ENCODE assay signal across 13 cellular contexts in the genomic region with DNA sequence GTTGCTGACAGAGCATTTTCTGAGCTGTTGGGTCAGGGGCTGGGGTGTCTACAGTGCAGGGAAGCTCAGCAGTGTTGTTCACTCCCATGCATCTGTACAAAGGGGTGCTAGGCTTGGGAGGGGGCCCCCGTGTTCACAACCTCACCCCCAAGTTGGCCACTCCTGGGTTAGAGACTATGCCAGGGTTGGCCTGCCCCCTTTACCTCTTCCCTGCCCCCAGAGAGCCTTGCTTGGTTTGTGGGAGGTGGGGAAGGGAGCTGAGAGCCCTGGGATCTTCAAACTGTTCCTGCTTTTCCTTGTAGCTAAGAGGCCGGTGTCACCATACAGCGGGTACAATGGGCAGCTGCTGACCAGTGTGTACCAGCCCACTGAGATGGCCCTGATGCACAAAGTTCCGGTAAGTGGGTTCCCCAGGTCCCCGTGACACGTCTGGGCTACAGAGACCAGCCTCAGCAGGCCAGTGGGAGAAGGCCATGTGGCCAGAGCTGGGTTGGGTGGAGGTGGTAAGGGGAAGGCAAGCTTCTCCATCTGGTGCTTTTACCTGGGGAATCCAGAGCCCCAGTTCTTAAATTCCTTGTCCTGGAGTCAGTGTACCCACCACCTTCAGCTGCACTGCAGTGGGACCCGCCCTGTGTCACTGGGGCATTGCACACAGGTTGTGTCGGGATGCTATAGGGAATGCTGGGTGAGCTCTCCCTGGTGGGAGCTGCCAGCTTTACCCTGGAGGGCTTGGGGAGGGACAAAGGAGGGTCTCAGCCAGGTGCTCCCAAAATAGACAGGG. TPM values are rescaled to one million over a fixed set of nuclear protein-coding genes. Genes with fewer than 3 reads are reported as not detected.
DNase-seq lines count a peak whose midpoint lies in the region; ATAC-seq and TF ChIP-seq lines count a peak whose summit lies in the region.
"Had no signal": no experiment of that assay in that cellular context is flagged by ENCODE, and none has a peak within 500 bp of the region (broad histone marks: within the 10 kb centered on the region; RNA-seq: fewer than 3 reads in every experiment).

No MANE protein-coding gene starts in this region.

- H3K4me3 ChIP-seq in Panc1 (ENCODE audit: low read depth in 2 of 2, low read length in 2 of 2) (no peak overlapping the region), neuronal stem cell (ENCODE audit: low read length in 2 of 2) (no peak overlapping the region), tibial nerve (peak overlapping the region in 2 of 4 donors; percentile 17 to 34)

- no peak overlapping the region for H3K9ac ChIP-seq in neuronal stem cell (ENCODE audit: low read depth, low read length, poor library complexity)

- no peak overlapping the region for H3K23ac ChIP-seq in neuronal stem cell (ENCODE audit: low read depth, low read length, poor library complexity)

- H3K4me1 Mint-ChIP-seq in T-helper 2 cell treated with Interferon-gamma antibody and Interleukin-4, amounts not matched to agents 5 μg/mL and 100 μg/mL, for 36 hours (ENCODE audit: low read depth) = peaks cover 2% of the 10 kb centered on the region

- H3K27ac ChIP-seq in Panc1 (ENCODE audit: low read length) (no peak overlapping the region), foreskin keratinocyte (peak overlapping the region; percentile 24), neuronal stem cell (replicated peaks; ENCODE audit: low read length) (no peak overlapping the region), tibial nerve (peak overlapping the region; percentile 66 to 90 (median 80))

- DNase-seq in Panc1 (ENCODE audit: low read depth, low spot score) = no peak
- no peak for DNase-seq in foreskin keratinocyte
- DNase-seq in neuronal stem cell (ENCODE audit: low spot score) = no peak
- DNase-seq in tibial nerve (ENCODE audit: low spot score in 2 of 2) = no peak
- no peak for DNase-seq in T-helper 2 cell treated with Interferon-gamma antibody and Interleukin-4, amounts not matched to agents 5 μg/mL and 100 μg/mL, for 36 hours (ENCODE audit: low spot score)
- DNase-seq: activated CD4-positive, CD25-positive, alpha-beta regulatory T cell treated with anti-CD3 and anti-CD28 coated beads, Interleukin-2, amount 50 U/mL, for 72 hours; foreskin fibroblast; stimulated activated CD4-positive, alpha-beta T cell treated with anti-CD3 and anti-CD28 coated beads, Interleukin-4, amount 100 ng/mL, for 24 hours had no signal

- no peak overlapping the region for H2BK5ac ChIP-seq in neuronal stem cell (ENCODE audit: low read length)

- H3K27me3 ChIP-seq in Panc1 (ENCODE audit: control insufficient read depth, insufficient read depth, low read length) = no peaks in the 10 kb centered on the region
- no peaks in the 10 kb centered on the region for H3K27me3 ChIP-seq in foreskin keratinocyte
- peaks cover 0 to 3% (median 0%) of the 10 kb centered on the region in 3 experiments for H3K27me3 ChIP-seq in neuronal stem cell (ENCODE audit: control insufficient read depth in 3 of 3, insufficient read depth in 3 of 3, low read depth in 1 of 3, low read length in 3 of 3)
- no peaks in the 10 kb centered on the region for H3K27me3 ChIP-seq in tibial nerve

- no peak overlapping the region for H2BK120ac ChIP-seq in neuronal stem cell (ENCODE audit: low read depth, low read length)

- H3K27me3 Mint-ChIP-seq in T-helper 2 cell treated with Interferon-gamma antibody and Interleukin-4, amounts not matched to agents 5 μg/mL and 100 μg/mL, for 36 hours (ENCODE audit: low read depth) = no peaks in the 10 kb centered on the region

- H2BK15ac ChIP-seq in neuronal stem cell (ENCODE audit: low read length) = peak overlapping the region; percentile 93

- H3K27ac Mint-ChIP-seq in T-helper 2 cell treated with Interferon-gamma antibody and Interleukin-4, amounts not matched to agents 5 μg/mL and 100 μg/mL, for 36 hours = no peak overlapping the region

- H4K91ac ChIP-seq in neuronal stem cell (ENCODE audit: low read depth, low read length, poor library complexity) = peak overlapping the region; percentile 9

- H3K9me3 ChIP-seq in Panc1 (ENCODE audit: control insufficient read depth, insufficient read depth, low read depth, low read length) (no peaks in the 10 kb centered on the region), neuronal stem cell (replicated peaks in 1 of 2; ENCODE audit: control insufficient read depth in 2 of 2, insufficient read depth in 1 of 2, low read depth in 1 of 2, low read length in 2 of 2) (no peaks in the 10 kb centered on the region), tibial nerve (peaks cover 0 to 8% (median 0%) of the 10 kb centered on the region in 4 donors)

- H2AFZ ChIP-seq in neuronal stem cell (ENCODE audit: low read length) = no peak overlapping the region

- H3K4me1 ChIP-seq in Panc1 (ENCODE audit: control insufficient read depth, insufficient read depth, low read length) (peaks cover 22% of the 10 kb centered on the region), foreskin keratinocyte (peaks cover 4% of the 10 kb centered on the region), neuronal stem cell (ENCODE audit: control insufficient read depth in 2 of 2, insufficient read depth in 1 of 2, low read depth in 1 of 2, low read length in 2 of 2) (peaks cover 6 to 17% of the 10 kb centered on the region in 2 donors), tibial nerve (peaks cover 0 to 63% (median 31%) of the 10 kb centered on the region in 4 donors)

- H3K4me2 ChIP-seq in neuronal stem cell (ENCODE audit: insufficient read depth, low read length, poor library complexity, severe bottlenecking) = no peak overlapping the region

- no CpG with 5 or more reads among the region's 8 CpGs for WGBS in neuronal stem cell (ENCODE audit: extremely low coverage in 2 of 2, insufficient read length in 2 of 2, insufficient replicate concordance in 1 of 2), 2 donors
- 62 to 72% methylated on average over 8 of the region's 8 CpGs for WGBS in tibial nerve, 2 donors

- POLR2A ChIA-PET in Panc1 (lab: Charles Lee) = interaction anchor here (0.6 to 1.0 kb wide), 3 partner anchors 14 to 26 kb away, joined by 3 to 6 read pairs (median 4); no protein-coding TSS in a partner anchor

- ATAC-seq in Panc1 (peak; percentile 22; the same call in 1 of the 2 replicates), foreskin keratinocyte (no peak), GM18868 (IDR thresholded peaks at IDR 0.05; ENCODE audit: unreplicated experiment) (no peak), GM21529 (IDR thresholded peaks at IDR 0.05; ENCODE audit: unreplicated experiment) (no peak)

- no peak overlapping the region for H3K4me3 Mint-ChIP-seq in T-helper 2 cell treated with Interferon-gamma antibody and Interleukin-4, amounts not matched to agents 5 μg/mL and 100 μg/mL, for 36 hours

- BruUV-seq in Panc1 (replicated peaks; lab: Mats Ljungman, UMichigan) = no TSS peak

- TF ChIP-seq CTCF in Panc1 (IDR thresholded peaks at IDR 0.05) = no peak
- no peak for TF ChIP-seq CTCF in foreskin keratinocyte (conservative IDR thresholded peaks at IDR 0.05)
- TF ChIP-seq CTCF in tibial nerve (IDR thresholded peaks at IDR 0.05) = no peak

- peaks cover 8% of the 10 kb centered on the region for H3K9me3 Mint-ChIP-seq in T-helper 2 cell treated with Interferon-gamma antibody and Interleukin-4, amounts not matched to agents 5 μg/mL and 100 μg/mL, for 36 hours

- peaks cover 2% of the 10 kb centered on the region for H3K79me1 ChIP-seq in neuronal stem cell (ENCODE audit: low read depth, low read length)

- H3K14ac ChIP-seq in neuronal stem cell (ENCODE audit: low read length) = peak overlapping the region; percentile 14

- intact Hi-C loops in Panc1 (cut with micrococcal nuclease; ENCODE audit: unreplicated experiment) = no loop called here

- H3K4ac ChIP-seq in neuronal stem cell (ENCODE audit: low read length) = no peak overlapping the region

- TF ChIP-seq EP300 in tibial nerve (IDR thresholded peaks at IDR 0.05) = no peak

- no peak overlapping the region for H4K8ac ChIP-seq in neuronal stem cell (ENCODE audit: low read depth, low read length)

- in situ Hi-C loops in Panc1 (cut with HindIII; ENCODE audit: low pct_unique_long_range_greater_than_20kb, low sequenced_read_pairs) = no loop called here

- peak overlapping the region; percentile 83 for H3K18ac ChIP-seq in neuronal stem cell (ENCODE audit: low read length)

- no peaks in the 10 kb centered on the region for H3K36me3 ChIP-seq in Panc1 (ENCODE audit: control insufficient read depth, insufficient read depth, low read length)
- peaks cover 0 to 21% of the 10 kb centered on the region in 2 donors for H3K36me3 ChIP-seq in neuronal stem cell (replicated peaks in 1 of 2; ENCODE audit: control insufficient read depth in 2 of 2, insufficient read depth in 2 of 2, low read length in 2 of 2)
- peaks cover 0 to 8% (median 0%) of the 10 kb centered on the region in 3 donors for H3K36me3 ChIP-seq in tibial nerve

- no peak overlapping the region for H2BK12ac ChIP-seq in neuronal stem cell (ENCODE audit: low read length)

- peak overlapping the region; percentile 30 for H2AK5ac ChIP-seq in neuronal stem cell (ENCODE audit: low read depth, low read length)

- no peak for TF ChIP-seq POLR2A in tibial nerve (IDR thresholded peaks at IDR 0.05)

- peaks cover under 1% of the 10 kb centered on the region for H3K36me3 Mint-ChIP-seq in T-helper 2 cell treated with Interferon-gamma antibody and Interleukin-4, amounts not matched to agents 5 μg/mL and 100 μg/mL, for 36 hours (ENCODE audit: low read depth)

- CTCF ChIA-PET in Panc1 (lab: Charles Lee) = interaction anchor here (2.5 kb wide), 1 partner anchor 65 kb away, joined by 11 read pairs; no protein-coding TSS in a partner anchor

RNA-seq across cellular contexts. Expression of a gene that starts 11.8 kb away (rescaled TPM):
- total RNA-seq in Panc1 (2021; ENCODE audit: unreplicated experiment) (57.1 TPM), foreskin keratinocyte (9.3 and 17.6 TPM in 2 replicates), tibial nerve (10 to 100 TPM; 41.6 to 96.4 (median 55.1) TPM)
- polyA plus RNA-seq in Panc1 (2012; ENCODE audit: insufficient read length) = 49.5 TPM
- 12.2 and 19.2 TPM in 2 replicates for polyA plus RNA-seq in foreskin keratinocyte
- 39.2 TPM for polyA plus RNA-seq in neuronal stem cell (2013, experiment 1 of 2)
- polyA plus RNA-seq in neuronal stem cell (2013, experiment 2 of 2) = 37.9 TPM

RNA-seq across cellular contexts. Expression of a gene that starts 22.7 kb away (rescaled TPM):
- total RNA-seq in Panc1 (2021; ENCODE audit: unreplicated experiment) (0.21 TPM), foreskin keratinocyte (not detected in 2 replicates), tibial nerve (10 to 100 TPM in 2 of 4 donors, 1 to 10 TPM in 2; 6.8 to 12.6 (median 9.8) TPM)
- polyA plus RNA-seq in Panc1 (2012; ENCODE audit: insufficient read length) = not detected
- polyA plus RNA-seq in foreskin keratinocyte = not detected in 2 replicates
- polyA plus RNA-seq in neuronal stem cell (2013, experiment 1 of 2) = 0.10 TPM
- polyA plus RNA-seq in neuronal stem cell (2013, experiment 2 of 2) = 0.04 TPM
- total RNA-seq: bronchial epithelial cell, NCI-H460, SK-MEL-5 had no signal

Comparison
In these comparisons a context has a peak if more than half of its experiments do, and no peak if none do; other contexts are left out.
1. H3K27ac ChIP-seq: peak in foreskin keratinocyte (single experiment) and tibial nerve (4 of 4); none in Panc1 (single experiment) and neuronal stem cell (single experiment).